In genomic region chr19:44806271-44806670, GRCh38 we compare ENCODE assay signal across 23 cellular contexts. TPM values are rescaled to one million over a fixed set of nuclear protein-coding genes. Genes with fewer than 3 reads are reported as not detected.
"Had no signal": no experiment of that assay in that cellular context is flagged by ENCODE, and none has a peak within 500 bp of the region (broad histone marks: within the 10 kb centered on the region; RNA-seq: fewer than 3 reads in every experiment).

No MANE protein-coding gene starts in this region.

- H3K27ac ChIP-seq: ascending aorta, coronary artery, gastrocnemius medialis, sigmoid colon, uterus had no signal

- H3K27me3 ChIP-seq: ascending aorta, gastrocnemius medialis, sigmoid colon, thyroid gland, uterus had no signal

- H3K4me3 ChIP-seq: ascending aorta, coronary artery, gastrocnemius medialis, mucosa of descending colon, sigmoid colon, thyroid gland, uterus had no signal

- H3K36me3 ChIP-seq: gastrocnemius medialis, sigmoid colon, thyroid gland, uterus had no signal

- H3K9me3 Mint-ChIP-seq: activated CD4-positive, alpha-beta T cell treated with anti-CD3 and anti-CD28 coated beads, Interleukin-2, amount 10 ng/mL, durations not matched to agents 7 days and 5 days; immature natural killer cell; stimulated activated naive B cell treated with anti-CD40 and anti-IgM and Interleukin-4, amounts not matched to agents 10 μg/mL and 1 μg/mL and 100 μg/mL, for 72 hours; T-cell had no signal

- H3K36me3 Mint-ChIP-seq: immature natural killer cell, memory B cell, naive B cell, T-cell had no signal

- H3K4me3 Mint-ChIP-seq: activated CD4-positive, alpha-beta T cell treated with anti-CD3 and anti-CD28 coated beads, Interleukin-2, amount 10 ng/mL, durations not matched to agents 7 days and 5 days; immature natural killer cell; memory B cell; stimulated activated naive B cell treated with anti-CD40 and anti-IgM and Interleukin-4, amounts not matched to agents 10 μg/mL and 1 μg/mL and 100 μg/mL, for 72 hours; T-cell had no signal

- H3K9me3 ChIP-seq: ascending aorta, gastrocnemius medialis, mucosa of descending colon, sigmoid colon, thyroid gland, uterus had no signal

- H3K27ac Mint-ChIP-seq: activated CD4-positive, alpha-beta T cell treated with anti-CD3 and anti-CD28 coated beads, Interleukin-2, amount 10 ng/mL, durations not matched to agents 7 days and 5 days; immature natural killer cell; memory B cell; stimulated activated naive B cell treated with anti-CD40 and anti-IgM and Interleukin-4, amounts not matched to agents 10 μg/mL and 1 μg/mL and 100 μg/mL, for 72 hours; T-cell had no signal

- DNase-seq: activated CD4-positive, alpha-beta T cell treated with anti-CD3 and anti-CD28 coated beads, Interleukin-2, amount 10 ng/mL, durations not matched to agents 7 days and 5 days; activated CD8-positive, alpha-beta memory T cell treated with anti-CD3 and anti-CD28 coated beads, Interleukin-2, amount 50 U/mL, for 4 hours; activated effector memory CD4-positive, alpha-beta T cell treated with Interleukin-2 at 50 U/mL for 16 hours; activated naive CD4-positive, alpha-beta T cell treated with anti-CD3 and anti-CD28 coated beads, Interleukin-2, amount 50 U/mL, for 16 hours; activated T-cell treated with anti-CD3 and anti-CD28 coated beads, Interleukin-2, amount 50 U/mL, for 48 hours; gastrocnemius medialis; head of caudate nucleus; immature natural killer cell; kidney glomerular epithelial cell; left ventricle myocardium superior; mucosa of descending colon; naive B cell; sigmoid colon; stimulated activated CD4-positive, alpha-beta T cell treated with anti-CD3 and anti-CD28 coated beads, Interleukin-4, amount 100 ng/mL, for 24 hours; stimulated activated naive B cell treated with anti-CD40 and anti-IgM and Interleukin-4, amounts not matched to agents 10 μg/mL and 1 μg/mL and 100 μg/mL, for 72 hours; T-cell; T1000; thyroid gland; uterus had no signal

- H3K4me1 Mint-ChIP-seq: activated CD4-positive, alpha-beta T cell treated with anti-CD3 and anti-CD28 coated beads, Interleukin-2, amount 10 ng/mL, durations not matched to agents 7 days and 5 days had no signal

- H3K79me2 ChIP-seq: parathyroid adenoma had no signal

- ATAC-seq: gastrocnemius medialis; left ventricle myocardium superior; stimulated activated naive B cell treated with anti-CD40 and anti-IgM and Interleukin-4, amounts not matched to agents 10 μg/mL and 1 μg/mL and 100 μg/mL, for 72 hours; T-cell had no signal

- H2AFZ ChIP-seq: parathyroid adenoma had no signal

RNA-seq across cellular contexts. Expression of gene BCAM, which starts 2.6 kb away (rescaled TPM):
- total RNA-seq: activated CD4-positive, alpha-beta T cell treated with anti-CD3 and anti-CD28 coated beads, Interleukin-2, amount 10 ng/mL, durations not matched to agents 7 days and 5 days had no signal
- polyA plus RNA-seq: immature natural killer cell had no signal

RNA-seq across cellular contexts. Expression of gene CBLC, which starts 28.6 kb away (rescaled TPM):
- total RNA-seq: activated CD4-positive, alpha-beta T cell treated with anti-CD3 and anti-CD28 coated beads, Interleukin-2, amount 10 ng/mL, durations not matched to agents 7 days and 5 days; ascending aorta; left ventricle myocardium superior; sigmoid colon had no signal
- polyA plus RNA-seq: immature natural killer cell had no signal

RNA-seq across cellular contexts. Expression of gene NECTIN2, which starts 39.8 kb away (rescaled TPM):
- total RNA-seq: activated CD4-positive, alpha-beta T cell treated with anti-CD3 and anti-CD28 coated beads, Interleukin-2, amount 10 ng/mL, durations not matched to agents 7 days and 5 days had no signal
